1 cellular context compared by ENCODE assay signal in genomic region chr12:106369624-106370346, GRCh38.
TF ChIP-seq lines count a peak whose summit lies in the region.

No MANE protein-coding gene starts in this region.

TF ChIP-seq in K562, 482 proteins besides CTCF, POLR2A, EP300 and RAD21:
- TF ChIP-seq TBL1XR1 (IDR thresholded peaks at IDR 0.05; ENCODE audit: low read length in 2 of 2) (no peak), PPARD (CRISPR knock-in tag; IDR thresholded peaks at IDR 0.05) (no peak), ARID2 (IDR thresholded peaks at IDR 0.05) (no peak), MAFG (tag; conservative IDR thresholded peaks at IDR 0.05) (0 out of 2 replicates have a peak, but pooled peaks have one; percentile 6), NFE2 (IDR thresholded peaks at IDR 0.05; ENCODE audit: low read depth) (0 out of 2 replicates have a peak, but pooled peaks have one; percentile 24), ZNF507 (tag; conservative IDR thresholded peaks at IDR 0.05) (no peak)
